Comparison of ENCODE assay signal across 22 cellular contexts in the genomic region with DNA sequence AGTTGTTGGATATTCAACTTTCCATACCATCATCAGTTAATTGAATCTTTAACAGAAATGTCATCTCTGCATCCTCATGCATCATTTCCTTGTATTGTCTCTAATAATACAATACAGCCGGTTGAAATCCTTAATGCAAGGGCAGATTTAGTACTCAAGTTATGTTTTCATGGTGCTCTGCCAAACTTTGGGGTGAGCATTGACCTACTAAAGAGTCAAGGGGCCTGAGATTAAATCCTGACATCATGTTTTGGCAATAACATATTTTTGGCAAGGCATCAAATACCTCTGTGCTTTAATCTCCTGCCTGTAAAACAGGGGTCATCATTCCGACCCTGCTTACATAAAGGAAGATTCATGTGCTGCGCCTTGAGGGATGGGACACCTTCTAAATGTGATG.
"Had no signal": no experiment of that assay in that cellular context is flagged by ENCODE, and none has a peak within 500 bp of the region (broad histone marks: within the 10 kb centered on the region; RNA-seq: fewer than 3 reads in every experiment).

No MANE protein-coding gene starts in this region.

- H3K27ac ChIP-seq: coronary artery, epithelial cell of prostate, esophagus squamous epithelium, neural progenitor cell, ovary, right lobe of liver, testis, tibial nerve, upper lobe of right lung, vagina had no signal

- ATAC-seq: left colon; natural killer cell; stimulated activated memory B cell treated with anti-CD40 and anti-IgM and Interleukin-4, amounts not matched to agents 10 μg/mL and 1 μg/mL and 100 μg/mL, for 72 hours; upper lobe of right lung had no signal

- H3K4me1 ChIP-seq: esophagus squamous epithelium, neural progenitor cell, right lobe of liver, testis, tibial nerve, upper lobe of right lung, vagina had no signal

- H3K36me3 ChIP-seq: esophagus squamous epithelium, neural progenitor cell, ovary, right lobe of liver, tibial nerve, upper lobe of right lung, vagina had no signal

- H3K4me3 ChIP-seq: coronary artery, esophagus squamous epithelium, neural progenitor cell, ovary, right lobe of liver, testis, tibial nerve, upper lobe of right lung, vagina had no signal

- FAIRE-seq: endometrium, kidney had no signal

- H3K4me2 ChIP-seq: neural progenitor cell had no signal

- H2AFZ ChIP-seq: neural progenitor cell had no signal

- H3K9me3 ChIP-seq: esophagus squamous epithelium, ovary, right lobe of liver, testis, tibial nerve, upper lobe of right lung, vagina had no signal

- H3K27me3 ChIP-seq: esophagus squamous epithelium, neural progenitor cell, ovary, right lobe of liver, testis, tibial nerve, upper lobe of right lung, vagina had no signal

- H3K9ac ChIP-seq: neural progenitor cell had no signal

- DNase-seq: cerebellar nuclear complex; effector memory CD4-positive, alpha-beta T cell; esophagus squamous epithelium; foreskin melanocyte; immature natural killer cell; kidney; left colon; natural killer cell; nucleus accumbens; ovary; right lobe of liver; stimulated activated CD4-positive, alpha-beta T cell treated with anti-CD3 and anti-CD28 coated beads, Interleukin-4, amount 100 ng/mL, for 1 hour; stimulated activated CD8-positive, alpha-beta memory T cell treated with anti-CD3 and anti-CD28 coated beads, Interleukin-4, amount 100 ng/mL, for 48 hours; testis; upper lobe of right lung had no signal
